24 cellular contexts compared by ENCODE assay signal in the genomic region with DNA sequence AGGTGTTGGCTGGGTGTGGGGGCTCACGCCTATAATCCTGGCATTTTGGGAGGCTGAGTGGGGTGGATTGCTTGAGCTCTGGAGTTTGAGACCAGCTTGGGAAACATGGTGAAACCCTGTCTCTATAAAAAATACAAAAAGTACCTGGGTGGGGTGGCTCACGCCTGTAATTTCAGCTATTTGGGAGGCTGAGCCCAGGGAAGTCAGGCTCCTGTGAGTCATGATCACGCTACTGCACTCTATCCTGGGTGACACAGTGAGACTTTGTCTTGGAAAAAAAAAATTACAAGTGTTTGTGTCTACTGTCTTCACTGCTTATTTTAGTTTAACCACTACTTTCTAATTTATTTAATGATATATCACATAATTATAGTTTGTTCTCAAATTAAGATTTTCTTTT.
A peak's percentile ranks its signal among the peaks of the same experiment; 100 is the strongest.
DNase-seq lines count a peak whose midpoint lies in the region; FAIRE-seq and TF ChIP-seq lines count a peak whose summit lies in the region.
"Had no signal": no experiment of that assay in that cellular context is flagged by ENCODE, and none has a peak within 500 bp of the region (broad histone marks: within the 10 kb centered on the region; RNA-seq: fewer than 3 reads in every experiment).

No MANE protein-coding gene starts in this region.

- DNase-seq in HT1080 (ENCODE audit: low read depth) (peak; percentile 68), astrocyte (ENCODE audit: low read depth) (peak; percentile 31), kidney tubule cell (ENCODE audit: low spot score) (peak; percentile 58), neural progenitor cell (ENCODE audit: low spot score) (no peak), GM20000 (ENCODE audit: low spot score) (no peak), NCI-H2081 treated with DMSO at 0.1 percent for 48 hours (lab: John Stamatoyannopoulos, UW) (no peak), GM19238 (ENCODE audit: insufficient read length, low spot score) (no peak)
- DNase-seq: activated CD4-positive, alpha-beta T cell treated with anti-CD3 and anti-CD28 coated beads, Interleukin-2, amount 50 U/mL, for 1 hour; activated naive CD4-positive, alpha-beta T cell treated with Interleukin-2 at 50 U/mL for 16 hours; CD8-positive, alpha-beta T cell; heart right ventricle; left cardiac atrium; mesendoderm; NCI-H1048; NCI-H1694; NCI-H524; NK-92 treated with Interleukin-12 subunit alpha and Interleukin-12 subunit beta, amount 100 ng/mL, for 24 hours; stimulated activated naive CD4-positive, alpha-beta T cell had no signal

- H4K20me1 ChIP-seq in astrocyte (ENCODE audit: insufficient read depth, low read length) (no peaks in the 10 kb centered on the region), neural progenitor cell (ENCODE audit: low read depth) (no peaks in the 10 kb centered on the region)

- H3K9ac ChIP-seq in astrocyte (ENCODE audit: low read length) (no peak overlapping the region), neural progenitor cell (no peak overlapping the region)

- H3K4me2 ChIP-seq in astrocyte (ENCODE audit: low read length) (no peak overlapping the region), neural progenitor cell (no peak overlapping the region)

- peak overlapping the region; percentile 41 for H3K27ac Mint-ChIP-seq in astrocyte (ENCODE audit: unreplicated experiment)
- H3K27ac Mint-ChIP-seq in neural progenitor cell: no peak overlapping the region
- H3K27ac Mint-ChIP-seq: B cell; CD8-positive, alpha-beta T cell; WTC11 had no signal

- peak overlapping the region; percentile 92 for H3K27ac ChIP-seq in ACC112 (ENCODE audit: low read depth, low read length)
- peak overlapping the region; percentile 7 for H3K27ac ChIP-seq in astrocyte (ENCODE audit: low read depth, low read length)
- no peak overlapping the region for H3K27ac ChIP-seq in neural progenitor cell
- H3K27ac ChIP-seq: heart right ventricle had no signal

- H3K9me3 Mint-ChIP-seq in astrocyte (ENCODE audit: unreplicated experiment) (peaks cover 5% of the 10 kb centered on the region), neural progenitor cell (no peaks in the 10 kb centered on the region)
- H3K9me3 Mint-ChIP-seq: brain; CD8-positive, alpha-beta T cell; WTC11 had no signal

- H3K36me3 Mint-ChIP-seq in astrocyte (ENCODE audit: low read depth, unreplicated experiment): no peaks in the 10 kb centered on the region
- H3K36me3 Mint-ChIP-seq in neural progenitor cell: no peaks in the 10 kb centered on the region
- H3K36me3 Mint-ChIP-seq: brain; CD8-positive, alpha-beta T cell; WTC11 had no signal

- H3K36me3 ChIP-seq in ACC112 (ENCODE audit: insufficient read depth, low read length) (no peaks in the 10 kb centered on the region), astrocyte (ENCODE audit: insufficient read depth, low read length) (no peaks in the 10 kb centered on the region), neural progenitor cell (no peaks in the 10 kb centered on the region)
- H3K36me3 ChIP-seq: heart right ventricle had no signal

- H3K27me3 Mint-ChIP-seq in astrocyte (ENCODE audit: low read depth, unreplicated experiment) (no peaks in the 10 kb centered on the region), neural progenitor cell (ENCODE audit: insufficient read depth, low read depth) (peaks cover 2% of the 10 kb centered on the region)
- H3K27me3 Mint-ChIP-seq: brain had no signal

- H3K4me3 Mint-ChIP-seq in astrocyte (ENCODE audit: unreplicated experiment) (no peak overlapping the region), neural progenitor cell (no peak overlapping the region)
- H3K4me3 Mint-ChIP-seq: B cell; brain; CD8-positive, alpha-beta T cell; WTC11 had no signal

- H3K79me2 ChIP-seq in ACC112 (ENCODE audit: control insufficient read depth, insufficient read depth, low read length, unreplicated experiment) (no peaks in the 10 kb centered on the region), astrocyte (ENCODE audit: insufficient read depth, low read length) (no peaks in the 10 kb centered on the region), neural progenitor cell (ENCODE audit: low read depth) (no peaks in the 10 kb centered on the region)

- no peak for FAIRE-seq in astrocyte (lab: Jason Lieb, UNC)
- FAIRE-seq: G401.6, urothelium cell line had no signal

- H3K27me3 ChIP-seq in ACC112 (ENCODE audit: insufficient read depth, low read length) (no peaks in the 10 kb centered on the region), astrocyte (ENCODE audit: insufficient read depth, low read length) (no peaks in the 10 kb centered on the region), neural progenitor cell (no peaks in the 10 kb centered on the region)
- H3K27me3 ChIP-seq: heart right ventricle had no signal

- H3K4me3 ChIP-seq in ACC112 (ENCODE audit: low read depth, low read length): no peak overlapping the region
- no peak overlapping the region for H3K4me3 ChIP-seq in astrocyte (ENCODE audit: insufficient read depth, low read depth, low read length)
- no peak overlapping the region for H3K4me3 ChIP-seq in neural progenitor cell
- H3K4me3 ChIP-seq: heart right ventricle had no signal

- no peaks in the 10 kb centered on the region for H3F3A ChIP-seq in neural progenitor cell (ENCODE audit: low read depth)

- H3K4me1 ChIP-seq in ACC112 (ENCODE audit: control insufficient read depth, insufficient read depth, low read length, unreplicated experiment): peaks cover 54% of the 10 kb centered on the region
- peaks cover 23% of the 10 kb centered on the region for H3K4me1 ChIP-seq in astrocyte (ENCODE audit: insufficient read depth, low read length)
- H3K4me1 ChIP-seq in neural progenitor cell: no peaks in the 10 kb centered on the region
- H3K4me1 ChIP-seq: heart right ventricle had no signal

- no peak overlapping the region for H2AFZ ChIP-seq in ACC112 (ENCODE audit: low read length, unreplicated experiment)
- no peak overlapping the region for H2AFZ ChIP-seq in astrocyte (ENCODE audit: low read depth, low read length)
- no peak overlapping the region for H2AFZ ChIP-seq in neural progenitor cell (replicated peaks)

- H3K4me1 Mint-ChIP-seq in astrocyte (ENCODE audit: low read depth, unreplicated experiment): peaks cover 30% of the 10 kb centered on the region
- no peaks in the 10 kb centered on the region for H3K4me1 Mint-ChIP-seq in neural progenitor cell
- H3K4me1 Mint-ChIP-seq: B cell, brain had no signal

- TF ChIP-seq CTCF in astrocyte (IDR thresholded peaks at IDR 0.05; ENCODE audit: insufficient read depth, low read depth, low read length): no peak
- no peak for TF ChIP-seq CTCF in neural progenitor cell (IDR thresholded peaks at IDR 0.05)
- TF ChIP-seq CTCF in GM20000 (IDR thresholded peaks at IDR 0.05; ENCODE audit: extremely low read depth, missing control alignments): no peak

- H3K9me3 ChIP-seq in astrocyte (ENCODE audit: insufficient read depth, low read depth, low read length) (no peaks in the 10 kb centered on the region), neural progenitor cell (ENCODE audit: low read depth) (no peaks in the 10 kb centered on the region)
- H3K9me3 ChIP-seq: heart right ventricle had no signal

Comparison
In these comparisons a context has a peak if more than half of its experiments do, and no peak if none do; other contexts are left out.
1. DNase-seq: peak in HT1080 (single experiment), astrocyte (single experiment) and kidney tubule cell (single experiment); none in neural progenitor cell (single experiment), GM20000 (single experiment), NCI-H2081 treated with DMSO at 0.1 percent for 48 hours (single experiment) and GM19238 (single experiment).